In the genomic region with DNA sequence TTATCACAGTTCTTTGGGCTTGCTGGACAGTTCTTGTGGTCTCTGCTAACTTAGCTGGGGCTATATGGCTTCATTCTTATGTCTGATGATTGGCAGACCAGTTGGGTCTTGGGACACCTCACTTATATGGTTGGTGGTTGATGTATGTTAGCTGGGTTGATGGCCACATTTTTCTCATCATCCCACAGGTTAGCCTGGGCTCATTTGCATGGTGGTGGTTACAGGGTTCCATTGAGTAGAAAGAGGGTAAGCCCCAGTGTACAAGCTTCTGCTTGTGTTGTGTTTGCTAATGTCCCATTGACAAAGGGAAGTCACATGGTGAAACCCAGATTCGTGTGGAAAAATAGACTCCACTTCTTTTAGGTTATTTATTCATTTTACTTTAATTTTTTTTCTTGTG, we compare ENCODE assay signal across 9 cellular contexts. TPM values are rescaled to one million over a fixed set of nuclear protein-coding genes. Genes with fewer than 3 reads are reported as not detected.
DNase-seq lines count a peak whose midpoint lies in the region; ATAC-seq, FAIRE-seq and TF ChIP-seq lines count a peak whose summit lies in the region.
"Had no signal": no experiment of that assay in that cellular context is flagged by ENCODE, and none has a peak within 500 bp of the region (broad histone marks: within the 10 kb centered on the region; RNA-seq: fewer than 3 reads in every experiment).

No MANE protein-coding gene starts in this region.

- no TSS peak for BruUV-seq in mammary epithelial cell (replicated peaks; lab: Mats Ljungman, UMichigan)

- intact Hi-C loops in esophagus muscularis mucosa (cut with DNase I): loop anchor here (5.0 kb wide), 1 partner anchor 60 kb away; a partner anchor contains a TSS
- intact Hi-C loops in mammary epithelial cell (cut with micrococcal nuclease): no loop called here

- FAIRE-seq in GM18507 (lab: Jason Lieb, UNC): peak; percentile 80

- ATAC-seq in GM19468 (IDR thresholded peaks at IDR 0.05; ENCODE audit: extremely low read depth, unreplicated experiment) (peak; percentile 34), HG03103 (IDR thresholded peaks at IDR 0.05; ENCODE audit: low read depth, unreplicated experiment) (peak; percentile 79)

- 24% methylated on average over 1 of the region's 1 CpG for WGBS in esophagus muscularis mucosa
- 67% methylated on average over 1 of the region's 1 CpG for WGBS in mammary epithelial cell (ENCODE audit: low coverage, missing lambda C conversion rate)

- DNase-seq in GM18507 (ENCODE audit: extremely low spot score, insufficient read length, low read depth) (no peak), immature natural killer cell (no peak), SHP77 (lab: John Stamatoyannopoulos, UW) (no peak), esophagus muscularis mucosa (ENCODE audit: extremely low spot score) (no peak), mammary epithelial cell (no peak)
- no peak for DNase-seq in effector memory CD4-positive, alpha-beta T cell
- DNase-seq: esophagus squamous epithelium had no signal

- H3K27ac ChIP-seq in esophagus muscularis mucosa (replicated peaks in 1 of 4) (no peak overlapping the region), mammary epithelial cell (ENCODE audit: insufficient read depth, low read depth, low read length) (no peak overlapping the region)
- no peak overlapping the region for H3K27ac ChIP-seq in effector memory CD4-positive, alpha-beta T cell (ENCODE audit: insufficient read depth, low read length, poor library complexity, severe bottlenecking)
- H3K27ac ChIP-seq: esophagus squamous epithelium had no signal

- no peaks in the 10 kb centered on the region for H3K36me3 ChIP-seq in esophagus muscularis mucosa
- no peaks in the 10 kb centered on the region for H3K36me3 ChIP-seq in effector memory CD4-positive, alpha-beta T cell (ENCODE audit: control insufficient read depth, insufficient read depth, low read length)
- no peaks in the 10 kb centered on the region for H3K36me3 ChIP-seq in mammary epithelial cell (ENCODE audit: insufficient read depth, low read length)

- no peaks in the 10 kb centered on the region for H3K36me3 Mint-ChIP-seq in immature natural killer cell

- H3K27me3 ChIP-seq in esophagus muscularis mucosa (no peaks in the 10 kb centered on the region), mammary epithelial cell (ENCODE audit: insufficient read depth, low read length) (no peaks in the 10 kb centered on the region)
- H3K27me3 ChIP-seq in effector memory CD4-positive, alpha-beta T cell (replicated peaks; ENCODE audit: control insufficient read depth, insufficient read depth, low read length, poor library complexity, severe bottlenecking): no peaks in the 10 kb centered on the region
- H3K27me3 ChIP-seq: esophagus squamous epithelium had no signal

- H3K4me3 ChIP-seq in esophagus muscularis mucosa (no peak overlapping the region), mammary epithelial cell (replicated peaks in 1 of 3; ENCODE audit: insufficient read depth in 1 of 3, low read depth in 2 of 3, low read length in 3 of 3) (no peak overlapping the region)
- no peak overlapping the region for H3K4me3 ChIP-seq in effector memory CD4-positive, alpha-beta T cell (ENCODE audit: insufficient read depth, low read depth, low read length, poor library complexity, severe bottlenecking)
- H3K4me3 ChIP-seq: esophagus squamous epithelium had no signal

- CTCF ChIA-PET in mammary epithelial cell (lab: Charles Lee; ENCODE audit: low non-redundant PET): interaction anchor here (0.6 kb wide), 1 partner anchor 99 kb away, joined by 4 read pairs; no protein-coding TSS in a partner anchor

- H2AFZ ChIP-seq in mammary epithelial cell (ENCODE audit: low read depth, low read length): no peak overlapping the region

- TF ChIP-seq EP300 in esophagus muscularis mucosa (IDR thresholded peaks at IDR 0.05): no peak

- dilution Hi-C loops in mammary epithelial cell (cut with HindIII; ENCODE audit: low sequenced_read_pairs): no loop called here

- in situ Hi-C loops in mammary epithelial cell (cut with MboI; ENCODE audit: low sequenced_read_pairs in 2 of 2): loop anchor here (5.0 to 10.0 kb wide), 2 partner anchors 93 to 100 kb away; no protein-coding TSS in a partner anchor

- no peaks in the 10 kb centered on the region for H3K27me3 Mint-ChIP-seq in immature natural killer cell (ENCODE audit: low read depth in 3 of 3)

- peaks cover 30 to 54% of the 10 kb centered on the region in 2 donors for H3K4me1 Mint-ChIP-seq in immature natural killer cell

- H3K9me3 Mint-ChIP-seq in immature natural killer cell: no peaks in the 10 kb centered on the region

- no peak overlapping the region for H3K9ac ChIP-seq in mammary epithelial cell (ENCODE audit: insufficient read depth, low read length)

- no peak overlapping the region for H3K4me2 ChIP-seq in mammary epithelial cell (ENCODE audit: insufficient read depth, low read depth, low read length)

- H3K27ac Mint-ChIP-seq in immature natural killer cell: peak overlapping the region; percentile 14 to 81 (median 68)

- H3K9me3 ChIP-seq in esophagus muscularis mucosa: no peaks in the 10 kb centered on the region
- H3K9me3 ChIP-seq in effector memory CD4-positive, alpha-beta T cell (ENCODE audit: control insufficient read depth, low read length): no peaks in the 10 kb centered on the region
- H3K9me3 ChIP-seq in mammary epithelial cell (replicated peaks; ENCODE audit: insufficient read depth, low read length): no peaks in the 10 kb centered on the region
- H3K9me3 ChIP-seq: esophagus squamous epithelium had no signal

- peaks cover 47% of the 10 kb centered on the region for H3K79me2 ChIP-seq in mammary epithelial cell (ENCODE audit: insufficient read depth, low read length)

- no peak overlapping the region for H3K4me3 Mint-ChIP-seq in immature natural killer cell

- H3K4me1 ChIP-seq in esophagus muscularis mucosa (peaks cover 9 to 61% (median 52%) of the 10 kb centered on the region in 4 donors), mammary epithelial cell (ENCODE audit: insufficient read depth, low read length) (no peaks in the 10 kb centered on the region)
- peaks cover 10% of the 10 kb centered on the region for H3K4me1 ChIP-seq in effector memory CD4-positive, alpha-beta T cell (ENCODE audit: control insufficient read depth, insufficient read depth, low read length, poor library complexity, severe bottlenecking)

- H4K20me1 ChIP-seq in mammary epithelial cell (ENCODE audit: insufficient read depth, low read length): no peaks in the 10 kb centered on the region

- TF ChIP-seq POLR2A in esophagus muscularis mucosa (IDR thresholded peaks at IDR 0.05; ENCODE audit: low read depth): no peak

- TF ChIP-seq CTCF in esophagus muscularis mucosa (IDR thresholded peaks at IDR 0.05): no peak
- TF ChIP-seq CTCF in mammary epithelial cell (conservative IDR thresholded peaks at IDR 0.05 in 1 of 2, IDR thresholded peaks at IDR 0.05 in 1 of 2; ENCODE audit: extremely low read depth in 1 of 2, insufficient read depth in 1 of 2, low read depth in 1 of 2, low read length in 2 of 2): no peak

RNA-seq across cellular contexts. Expression of a gene that starts 40.6 kb away (rescaled TPM):
- 10 to 100 TPM in 2 of 3 donors, 1 to 10 TPM in 1; 7.9 to 22.6 (median 11.0) TPM for polyA plus RNA-seq in immature natural killer cell
- 10 to 100 TPM in 3 of 4 donors, 1 to 10 TPM in 1; 9.6 to 15.9 (median 12.7) TPM for total RNA-seq in esophagus muscularis mucosa
- total RNA-seq in mammary epithelial cell: 10 to 100 TPM in 1 of 2 donors, 1 to 10 TPM in 1; 9.5 to 12.8 TPM
- 18.6 TPM for polyA plus RNA-seq in mammary epithelial cell
- 3.4 TPM for polyA minus RNA-seq in mammary epithelial cell

RNA-seq across cellular contexts. Expression of a gene that starts 41.0 kb away (rescaled TPM):
- polyA plus RNA-seq in immature natural killer cell (1 to 10 TPM; 4.1 to 9.3 (median 4.1) TPM), mammary epithelial cell (15.2 TPM)
- total RNA-seq in esophagus muscularis mucosa (10 to 100 TPM; 14.2 to 26.2 (median 17.2) TPM), mammary epithelial cell (10 to 100 TPM; 19.8 to 26.4 TPM)
- 21.5 TPM for polyA minus RNA-seq in mammary epithelial cell
